In the genomic region with DNA sequence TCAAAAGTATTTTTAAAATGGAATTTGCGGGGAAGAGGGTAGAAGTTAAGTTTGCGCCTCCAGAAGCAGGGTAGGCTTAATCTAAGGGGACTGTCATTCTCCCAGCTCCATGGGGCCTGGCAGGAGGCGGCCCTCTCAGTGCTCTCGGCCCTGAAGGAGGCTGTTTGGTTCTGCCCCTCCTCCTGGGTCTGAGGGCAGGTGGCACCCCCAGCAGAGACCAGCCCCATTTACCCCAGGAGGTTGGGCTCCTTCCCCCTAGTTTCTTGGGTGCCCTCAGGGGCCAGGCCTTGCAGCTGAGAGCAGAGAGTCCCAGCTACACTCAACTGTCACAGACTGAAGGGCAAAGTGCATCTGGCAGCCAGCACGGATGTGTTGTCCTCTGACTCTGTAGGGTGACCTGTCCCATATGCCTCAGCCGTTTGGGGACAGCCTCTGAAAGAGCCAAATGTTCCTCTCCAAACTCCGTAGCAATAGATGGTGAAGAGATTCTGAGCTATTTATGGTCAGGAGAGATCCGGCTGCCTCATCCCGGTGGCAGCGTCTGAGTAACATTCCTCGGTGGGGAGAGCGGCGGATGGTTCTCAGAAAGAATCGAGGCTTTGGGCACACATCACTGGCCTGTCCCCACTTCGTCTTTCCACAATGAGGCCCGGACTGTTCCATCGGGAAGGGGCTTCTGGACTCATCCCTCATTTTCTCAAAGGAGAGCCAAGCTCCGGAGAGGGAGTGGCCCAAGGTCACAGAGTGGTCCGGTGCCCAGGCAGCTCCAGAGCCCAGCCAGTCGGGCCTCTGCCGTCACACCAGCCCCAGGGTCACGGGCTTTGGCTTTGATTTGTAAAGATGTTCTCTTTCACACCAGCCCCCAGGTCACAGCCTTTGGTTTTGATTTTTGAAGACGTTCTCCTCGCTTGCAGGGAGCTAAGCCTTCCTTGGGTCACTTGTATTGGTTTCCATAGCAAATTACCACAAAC, we compare ENCODE assay signal across 15 cellular contexts.
"Had no signal": no experiment of that assay in that cellular context is flagged by ENCODE, and none has a peak within 500 bp of the region (broad histone marks: within the 10 kb centered on the region; RNA-seq: fewer than 3 reads in every experiment).

No MANE protein-coding gene starts in this region.

- H3K4me3 ChIP-seq: neural progenitor cell, ovary, tibial nerve had no signal

- H3K4me1 ChIP-seq: tibial nerve had no signal

- H2AFZ ChIP-seq: neural progenitor cell had no signal

- H3K4me1 Mint-ChIP-seq: activated CD8-positive, alpha-beta memory T cell treated with anti-CD3 and anti-CD28 coated beads, Interleukin-2, amount 10 ng/mL, durations not matched to agents 7 days and 5 days had no signal

- H3K27me3 ChIP-seq: neural progenitor cell, ovary, tibial nerve had no signal

- H3K27ac Mint-ChIP-seq: activated CD8-positive, alpha-beta memory T cell treated with anti-CD3 and anti-CD28 coated beads, Interleukin-2, amount 10 ng/mL, durations not matched to agents 7 days and 5 days; activated T-helper 2 cell treated with anti-CD3 and anti-CD28 coated beads, Interferon-gamma antibody, Interleukin-2, Interleukin-4, amounts not matched to agents 10 μg/mL and 5 μg/mL and 100 μg/mL, durations not matched to agents 14 hours and 24 hours and 36 hours had no signal

- ATAC-seq: activated CD8-positive, alpha-beta memory T cell treated with anti-CD3 and anti-CD28 coated beads, Interleukin-2, amount 10 ng/mL, durations not matched to agents 7 days and 5 days; esophagus mucosa; SK-N-SH treated with all-trans-retinoic acid at 6 μM for 48 hours had no signal

- H3K36me3 Mint-ChIP-seq: activated CD8-positive, alpha-beta memory T cell treated with anti-CD3 and anti-CD28 coated beads, Interleukin-2, amount 10 ng/mL, durations not matched to agents 7 days and 5 days; neural progenitor cell had no signal

- H3K9ac ChIP-seq: neural progenitor cell had no signal

- H3K36me3 ChIP-seq: neural progenitor cell, ovary, tibial nerve had no signal

- H3K9me3 ChIP-seq: ovary, tibial nerve had no signal

- H3K27ac ChIP-seq: neural progenitor cell, ovary, tibial nerve had no signal

- H3K4me2 ChIP-seq: neural progenitor cell had no signal

- H3K27me3 Mint-ChIP-seq: activated CD8-positive, alpha-beta memory T cell treated with anti-CD3 and anti-CD28 coated beads, Interleukin-2, amount 10 ng/mL, durations not matched to agents 7 days and 5 days had no signal

- DNase-seq: activated CD4-positive, alpha-beta T cell treated with anti-CD3 and anti-CD28 coated beads, Interleukin-2, amount 50 U/mL, for 48 hours; activated CD8-positive, alpha-beta memory T cell treated with anti-CD3 and anti-CD28 coated beads, Interleukin-2, amount 10 ng/mL, durations not matched to agents 7 days and 5 days; activated naive CD4-positive, alpha-beta T cell treated with anti-CD3 and anti-CD28 coated beads, Interleukin-2, amount 50 U/mL, for 16 hours; activated T-cell treated with anti-CD3 and anti-CD28 coated beads, Interleukin-2, amount 50 U/mL, for 1 hour; stimulated activated CD4-positive, alpha-beta T cell treated with anti-CD3 and anti-CD28 coated beads, Interleukin-15, amount 100 ng/mL, for 24 hours; stimulated activated CD4-positive, alpha-beta T cell treated with anti-CD3 and anti-CD28 coated beads, Interleukin-4, amount 100 ng/mL, for 24 hours; stimulated activated naive CD4-positive, alpha-beta T cell treated with Interleukin-2 at 50 U/mL for 16 hours; substantia nigra; T-helper 1 cell had no signal

- H3K9me3 Mint-ChIP-seq: activated T-helper 2 cell treated with anti-CD3 and anti-CD28 coated beads, Interferon-gamma antibody, Interleukin-2, Interleukin-4, amounts not matched to agents 10 μg/mL and 5 μg/mL and 100 μg/mL, durations not matched to agents 14 hours and 24 hours and 36 hours; neural progenitor cell had no signal

- H3K4me3 Mint-ChIP-seq: activated CD8-positive, alpha-beta memory T cell treated with anti-CD3 and anti-CD28 coated beads, Interleukin-2, amount 10 ng/mL, durations not matched to agents 7 days and 5 days; neural progenitor cell had no signal
